Comparison of ENCODE assay signal across 20 cellular contexts in genomic region chr6:69935079-69935478, GRCh38.
DNase-seq lines count a peak whose midpoint lies in the region; ATAC-seq, FAIRE-seq and TF ChIP-seq lines count a peak whose summit lies in the region.
"Had no signal": no experiment of that assay in that cellular context is flagged by ENCODE, and none has a peak within 500 bp of the region (broad histone marks: within the 10 kb centered on the region; RNA-seq: fewer than 3 reads in every experiment).

No MANE protein-coding gene starts in this region.

- no peak for TF ChIP-seq CTCF in BJ (IDR thresholded peaks at IDR 0.05; ENCODE audit: insufficient read depth, low read depth, low read length)
- no peak for TF ChIP-seq CTCF in GM12878 (IDR thresholded peaks at IDR 0.05 in 2 of 3, conservative IDR thresholded peaks at IDR 0.05 in 1 of 3; ENCODE audit: control insufficient read depth in 2 of 3, extremely low read depth in 1 of 3, insufficient read depth in 1 of 3, low read depth in 3 of 3, low read length in 3 of 3)
- no peak for TF ChIP-seq CTCF in smooth muscle cell (IDR thresholded peaks at IDR 0.05; ENCODE audit: borderline replicate concordance, insufficient read depth, poor library complexity, severe bottlenecking)
- TF ChIP-seq CTCF in type B pancreatic cell (conservative IDR thresholded peaks at IDR 0.05) = no peak

- H3K27ac ChIP-seq in GM12878 (ENCODE audit: control insufficient read depth, insufficient read depth) (no peak overlapping the region), smooth muscle cell (ENCODE audit: low read depth) (no peak overlapping the region)

- POLR2A ChIA-PET in BJ (lab: Charles Lee) (no interaction called here), GM12878 (lab: Charles Lee) (no interaction called here)

- H3K27me3 ChIP-seq in BJ (ENCODE audit: control insufficient read depth, insufficient read depth, low read length) (no peaks in the 10 kb centered on the region), GM12878 (replicated peaks in 1 of 2; ENCODE audit: control insufficient read depth in 2 of 2, insufficient read depth in 2 of 2, low read length in 1 of 2) (no peaks in the 10 kb centered on the region), smooth muscle cell (ENCODE audit: low read depth) (no peaks in the 10 kb centered on the region)

- no peak overlapping the region for H3K27ac Mint-ChIP-seq in type B pancreatic cell
- H3K27ac Mint-ChIP-seq: CD4-positive, CD25-positive, alpha-beta regulatory T cell; CD8-positive, alpha-beta memory T cell; H9 had no signal

- intact Hi-C loops in GM12878 (cut with micrococcal nuclease; ENCODE audit: unreplicated experiment) = loop anchor here (5.0 kb wide), 1 partner anchor 98 kb away; no protein-coding TSS in a partner anchor

- ATAC-seq in GM19463 (IDR thresholded peaks at IDR 0.05; ENCODE audit: unreplicated experiment) (peak; percentile 47), GM12878 (0 out of 3 replicates have a peak, but pooled peaks have one; percentile 34), HG03097 (IDR thresholded peaks at IDR 0.05; ENCODE audit: low FRiP score, unreplicated experiment) (no peak), HG03025 (IDR thresholded peaks at IDR 0.05; ENCODE audit: low FRiP score, unreplicated experiment) (no peak)

- no peak overlapping the region for H3K4me2 ChIP-seq in GM12878 (ENCODE audit: control insufficient read depth, insufficient read depth)
- H3K4me2 ChIP-seq in smooth muscle cell = no peak overlapping the region

- no peak for TF ChIP-seq POLR2A in GM12878 (IDR thresholded peaks at IDR 0.05; ENCODE audit: low read depth, low read length)

- no peak for TF ChIP-seq EP300 in GM12878 (IDR thresholded peaks at IDR 0.05; ENCODE audit: borderline replicate concordance in 1 of 2, control insufficient read depth in 1 of 2, low read depth in 2 of 2, low read length in 2 of 2)

- no peak for FAIRE-seq in GM12878 (lab: Jason Lieb, UNC)
- FAIRE-seq: GM12891, H1 had no signal

- no peaks in the 10 kb centered on the region for H3K36me3 Mint-ChIP-seq in type B pancreatic cell
- H3K36me3 Mint-ChIP-seq: CD4-positive, CD25-positive, alpha-beta regulatory T cell; CD8-positive, alpha-beta memory T cell had no signal

- H3K4me3 Mint-ChIP-seq in type B pancreatic cell = no peak overlapping the region
- H3K4me3 Mint-ChIP-seq: CD4-positive, CD25-positive, alpha-beta regulatory T cell; CD8-positive, alpha-beta memory T cell; H9 had no signal

- no peaks in the 10 kb centered on the region for H3K36me3 ChIP-seq in BJ (ENCODE audit: control insufficient read depth, insufficient read depth, low read length)
- no peaks in the 10 kb centered on the region; a peak in 1 of 4 replicates for H3K36me3 ChIP-seq in GM12878 (ENCODE audit: control insufficient read depth in 2 of 2, insufficient read depth in 2 of 2, low read length in 1 of 2)
- H3K36me3 ChIP-seq in smooth muscle cell (ENCODE audit: low read depth) = no peaks in the 10 kb centered on the region

- SMC1A ChIA-PET in GM12878 (lab: Charles Lee; ENCODE audit: uncharacterized antibody, unreplicated experiment) = no interaction called here

- RAD21 ChIA-PET in GM12878 (lab: Charles Lee; ENCODE audit: unreplicated experiment) = no interaction called here

- no peaks in the 10 kb centered on the region for H3K9me3 ChIP-seq in GM12878 (replicated peaks; ENCODE audit: control insufficient read depth, insufficient read depth, low read length)
- H3K9me3 ChIP-seq in smooth muscle cell (replicated peaks; ENCODE audit: low read depth) = no peaks in the 10 kb centered on the region

- in situ Hi-C loops in GM12878 (cut with MboI) = no loop called here

- H3K27me3 Mint-ChIP-seq in type B pancreatic cell = no peaks in the 10 kb centered on the region

- DNase-seq in BJ (ENCODE audit: low read depth) = peak; percentile 29
- DNase-seq in GM12878 (ENCODE audit: low read depth, low spot score) = no peak
- DNase-seq in smooth muscle cell (lab: John Stamatoyannopoulos, UW; ENCODE audit: unreplicated experiment) = no peak
- no peak for DNase-seq in type B pancreatic cell (ENCODE audit: extremely low spot score, unreplicated experiment)
- DNase-seq: 8988T; C1 segment of cervical spinal cord; CD4-positive, CD25-positive, alpha-beta regulatory T cell; CD8-positive, alpha-beta memory T cell; COR-L47; DMS 273 treated with DMSO at 0.1 percent for 48 hours; DMS53; DND-41; EL; H9; KG1 had no signal

- no peak for TF ChIP-seq RAD21 in GM12878 (IDR thresholded peaks at IDR 0.05; ENCODE audit: insufficient read depth, low read depth, low read length)

- H2AFZ ChIP-seq in GM12878 (ENCODE audit: control insufficient read depth, low read depth, low read length) = no peak overlapping the region
- H2AFZ ChIP-seq in smooth muscle cell (ENCODE audit: low read depth) = peak overlapping the region; percentile 42

- H3K4me1 Mint-ChIP-seq in type B pancreatic cell (ENCODE audit: unreplicated experiment) = no peaks in the 10 kb centered on the region
- H3K4me1 Mint-ChIP-seq: CD4-positive, CD25-positive, alpha-beta regulatory T cell; CD8-positive, alpha-beta memory T cell; H9 had no signal

- H3K4me1 ChIP-seq in GM12878 (ENCODE audit: control insufficient read depth, insufficient read depth, low read length) (no peaks in the 10 kb centered on the region), smooth muscle cell (ENCODE audit: low read depth) (no peaks in the 10 kb centered on the region)

- no TSS peak for BruUV-seq in GM12878 (replicated peaks; lab: Mats Ljungman, UMichigan)

- no peaks in the 10 kb centered on the region for H3K9me3 Mint-ChIP-seq in type B pancreatic cell
- H3K9me3 Mint-ChIP-seq: CD8-positive, alpha-beta memory T cell; H9 had no signal

- H4K20me1 ChIP-seq in GM12878 (ENCODE audit: control insufficient read depth, insufficient read depth) (no peaks in the 10 kb centered on the region), smooth muscle cell (ENCODE audit: low read depth) (no peaks in the 10 kb centered on the region)

- H3K4me3 ChIP-seq in BJ (ENCODE audit: low read depth, low read length) (no peak overlapping the region), GM12878 (no peak overlapping the region), smooth muscle cell (no peak overlapping the region)

- H3K9ac ChIP-seq in GM12878 (ENCODE audit: control insufficient read depth, insufficient read depth, low read length) = no peak overlapping the region
- H3K9ac ChIP-seq in smooth muscle cell (ENCODE audit: low read depth) = no peak overlapping the region

- CTCF ChIA-PET in BJ (lab: Yijun Ruan, JAX) = no interaction called here
- CTCF ChIA-PET in GM12878 (lab: Yijun Ruan, JAX) = no interaction called here

- 83% methylated on average over 1 of the region's 1 CpG for WGBS in GM12878 (ENCODE audit: insufficient coverage, insufficient replicate concordance, low lambda C conversion rate, missing lambda C conversion rate)
- 27% methylated on average over 1 of the region's 1 CpG for WGBS in smooth muscle cell (ENCODE audit: low lambda C conversion rate)

- H3K79me2 ChIP-seq in GM12878 (ENCODE audit: control insufficient read depth, insufficient read depth, low read length) = no peaks in the 10 kb centered on the region
- no peaks in the 10 kb centered on the region for H3K79me2 ChIP-seq in smooth muscle cell (ENCODE audit: low read depth)

- no peaks in the 10 kb centered on the region for H3F3A ChIP-seq in smooth muscle cell (ENCODE audit: low read depth)

TF ChIP-seq in GM12878, 131 proteins besides CTCF, POLR2A, EP300 and RAD21 (continues in another document):
- TF ChIP-seq RELA (IDR thresholded peaks at IDR 0.05; ENCODE audit: borderline replicate concordance, partially characterized antibody) (no peak), USF1 (IDR thresholded peaks at IDR 0.05; ENCODE audit: borderline replicate concordance, extremely low read length, insufficient read depth, low read depth, low read length) (no peak), HSF1 (IDR thresholded peaks at IDR 0.05; ENCODE audit: low read depth, low read length) (no peak), ZZZ3 (IDR thresholded peaks at IDR 0.05; ENCODE audit: control insufficient read depth, insufficient read length, low read depth) (no peak), FOXM1 (IDR thresholded peaks at IDR 0.05; ENCODE audit: low read depth, low read length) (no peak), ZSCAN29 (IDR thresholded peaks at IDR 0.05) (no peak), YY1 (IDR thresholded peaks at IDR 0.05; ENCODE audit: low read depth, low read length) (no peak), SMC3 (IDR thresholded peaks at IDR 0.05; ENCODE audit: borderline replicate concordance, low read length) (no peak)

Comparison
In these comparisons a context has a peak if more than half of its experiments do, and no peak if none do; other contexts are left out.
1. ATAC-seq: peak in GM19463 (single experiment) and GM12878 (single experiment); none in HG03097 (single experiment) and HG03025 (single experiment).